Comparison of ENCODE assay signal across 8 cellular contexts in the genomic region with DNA sequence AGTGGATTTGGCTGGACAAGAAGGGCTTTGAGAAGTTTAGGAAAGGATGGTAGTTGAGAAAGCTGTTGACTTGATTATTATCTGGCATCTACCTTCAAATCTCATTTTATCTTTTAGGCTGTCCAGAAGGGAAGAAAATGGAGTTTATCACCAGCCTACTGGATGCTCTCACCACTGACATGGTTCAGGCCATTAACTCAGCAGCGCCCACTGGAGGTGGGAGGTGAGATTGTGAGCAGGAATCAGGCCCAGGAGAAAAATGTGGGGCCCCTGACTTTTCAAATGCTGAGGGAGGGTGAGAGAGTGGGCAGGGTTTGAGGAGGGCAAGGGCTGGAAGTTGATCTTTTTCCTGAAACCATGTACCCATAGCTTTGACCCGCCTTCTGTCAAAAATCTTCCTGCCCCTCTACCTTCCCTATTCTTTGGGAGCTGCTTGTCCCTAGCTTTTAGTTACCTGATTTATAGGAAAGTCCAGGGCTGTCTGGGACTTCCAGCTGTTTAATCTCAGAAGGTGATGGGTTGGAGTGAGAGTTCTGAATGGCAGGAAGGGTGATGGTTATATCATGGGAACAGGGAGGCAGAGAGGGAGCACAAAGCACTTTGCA.
DNase-seq lines count a peak whose midpoint lies in the region; FAIRE-seq and TF ChIP-seq lines count a peak whose summit lies in the region.

No MANE protein-coding gene starts in this region.

- H3K27me3 ChIP-seq in Peyer's patch: no peaks in the 10 kb centered on the region

- H3K9me3 ChIP-seq in Peyer's patch: no peaks in the 10 kb centered on the region

- peak; percentile 37 for DNase-seq in ACHN
- no peak for DNase-seq in GM12864 (ENCODE audit: low read depth)
- peak in 1 of 3 donors; percentile 54 for DNase-seq in Peyer's patch
- no peak for DNase-seq in fibroblast of villous mesenchyme (ENCODE audit: low read depth)
- DNase-seq in stimulated activated CD4-positive, alpha-beta T cell treated with anti-CD3 and anti-CD28 coated beads, Interleukin-15, amount 100 ng/mL, for 24 hours: peak; percentile 62
- no peak for DNase-seq in Ammon's horn (ENCODE audit: low spot score)
- DNase-seq in GF-D8 (lab: John Stamatoyannopoulos, UW): no peak
- DNase-seq in frontal cortex (ENCODE audit: low spot score in 2 of 2): no peak

- H3K4me3 ChIP-seq in GM12864 (ENCODE audit: low read depth, low read length) (no peak overlapping the region), Peyer's patch (no peak overlapping the region), fibroblast of villous mesenchyme (ENCODE audit: low read depth, low read length) (no peak overlapping the region)

- H3K36me3 ChIP-seq in Peyer's patch: no peaks in the 10 kb centered on the region

- H3K27ac ChIP-seq in Peyer's patch: no peak overlapping the region

- TF ChIP-seq CTCF in GM12864 (IDR thresholded peaks at IDR 0.05; ENCODE audit: low read depth, low read length, missing control alignments) (peak; percentile 90), Peyer's patch (IDR thresholded peaks at IDR 0.05) (peak in 4 of 6 experiments; percentile 39 to 68 (median 52)), fibroblast of villous mesenchyme (IDR thresholded peaks at IDR 0.05; ENCODE audit: insufficient read depth, low read depth, low read length) (peak; percentile 76)

- no peak for TF ChIP-seq POLR2A in Peyer's patch (IDR thresholded peaks at IDR 0.05)

- in situ Hi-C loops in ACHN (cut with HindIII; ENCODE audit: low pct_ligation_motif_present, low pct_unique_long_range_greater_than_20kb, low sequenced_read_pairs): no loop called here

- no peak for FAIRE-seq in frontal cortex (lab: Jason Lieb, UNC)

- no peaks in the 10 kb centered on the region for H3K4me1 ChIP-seq in Peyer's patch

Comparison
In these comparisons a context has a peak if more than half of its experiments do, and no peak if none do; other contexts are left out.
1. DNase-seq: peak in ACHN (single experiment) and stimulated activated CD4-positive, alpha-beta T cell treated with anti-CD3 and anti-CD28 coated beads, Interleukin-15, amount 100 ng/mL, for 24 hours (single experiment); none in GM12864 (single experiment), fibroblast of villous mesenchyme (single experiment), Ammon's horn (single experiment), GF-D8 (single experiment) and frontal cortex (0 of 2).
2. Peak in every context shown above with its lines, with median percentiles within 50 percentile points of each other: CTCF ChIP-seq.